In genomic region chr19:6717441-6717971, GRCh38 we compare ENCODE assay signal across 19 cellular contexts. TPM values are rescaled to one million over a fixed set of nuclear protein-coding genes. Genes with fewer than 3 reads are reported as not detected.
DNase-seq lines count a peak whose midpoint lies in the region; FAIRE-seq and TF ChIP-seq lines count a peak whose summit lies in the region.
"Had no signal": no experiment of that assay in that cellular context is flagged by ENCODE, and none has a peak within 500 bp of the region (broad histone marks: within the 10 kb centered on the region; RNA-seq: fewer than 3 reads in every experiment).

No MANE protein-coding gene starts in this region.

- peaks cover 5% of the 10 kb centered on the region for H3K9me3 Mint-ChIP-seq in activated CD4-positive, alpha-beta memory T cell treated with anti-CD3 and anti-CD28 coated beads, Interleukin-2, amount 10 ng/mL, durations not matched to agents 7 days and 5 days

- intact Hi-C loops in vagina (cut with DNase I): no loop called here
- intact Hi-C loops in lower leg skin (cut with DNase I; ENCODE audit: low total_unique reads): no loop called here

- TF ChIP-seq POLR2A in GM12891 (IDR thresholded peaks at IDR 0.05; ENCODE audit: low read depth, low read length) (no peak), vagina (IDR thresholded peaks at IDR 0.05) (no peak), lower leg skin (IDR thresholded peaks at IDR 0.05) (no peak)

- no peak for TF ChIP-seq CTCF in AG10803 (conservative IDR thresholded peaks at IDR 0.05; ENCODE audit: low read length)
- no peak for TF ChIP-seq CTCF in vagina (IDR thresholded peaks at IDR 0.05)
- TF ChIP-seq CTCF in lower leg skin (IDR thresholded peaks at IDR 0.05): peak in 1 of 3 donors; percentile 88

- H3K27me3 Mint-ChIP-seq in activated CD4-positive, alpha-beta memory T cell treated with anti-CD3 and anti-CD28 coated beads, Interleukin-2, amount 10 ng/mL, durations not matched to agents 7 days and 5 days: peaks cover 8% of the 10 kb centered on the region

- no peak overlapping the region for H3K27ac ChIP-seq in vagina
- H3K27ac ChIP-seq: psoas muscle, SK-N-MC had no signal

- peak; percentile 98 for FAIRE-seq in GM12891 (lab: Jason Lieb, UNC)
- FAIRE-seq: TTC549 had no signal

- CTCF ChIA-PET in activated CD4-positive, alpha-beta memory T cell treated with anti-CD3 and anti-CD28 coated beads, Interleukin-2, amount 10 ng/mL, durations not matched to agents 7 days and 5 days (lab: Charles Lee): no interaction called here

- H3K4me1 ChIP-seq in vagina: peaks cover 9% of the 10 kb centered on the region
- H3K4me1 ChIP-seq: psoas muscle had no signal

- DNase-seq in AG10803 (ENCODE audit: low read depth) (peak; percentile 11), GM12891 (ENCODE audit: insufficient read length, low spot score) (no peak), HCEC 1CT (no peak), COR-L47 (lab: John Stamatoyannopoulos, UW) (no peak), vagina (ENCODE audit: extremely low spot score in 2 of 2) (no peak), lower leg skin (ENCODE audit: low spot score in 2 of 2) (no peak)
- DNase-seq in activated CD4-positive, alpha-beta memory T cell treated with anti-CD3 and anti-CD28 coated beads, Interleukin-2, amount 10 ng/mL, durations not matched to agents 7 days and 5 days: no peak
- DNase-seq: activated gamma-delta T cell treated with Interleukin-2 at 50 U/mL for 16 hours; DMS153; NCI-H2081 treated with DMSO at 0.1 percent for 48 hours; NCI-H524 treated with DMSO at 0.1 percent for 48 hours; psoas muscle; stimulated activated CD4-positive, alpha-beta T cell treated with anti-CD3 and anti-CD28 coated beads, Interleukin-12 subunit alpha, Interleukin-12 subunit beta, amount 100 ng/mL, for 4 hours had no signal

- no peaks in the 10 kb centered on the region for H3K36me3 ChIP-seq in vagina

- H3K4me3 Mint-ChIP-seq in activated CD4-positive, alpha-beta memory T cell treated with anti-CD3 and anti-CD28 coated beads, Interleukin-2, amount 10 ng/mL, durations not matched to agents 7 days and 5 days: no peak overlapping the region

- H3K9me3 ChIP-seq in iPS-18c (ENCODE audit: control insufficient read depth, insufficient read depth, low read length) (no peaks in the 10 kb centered on the region), vagina (no peaks in the 10 kb centered on the region)
- H3K9me3 ChIP-seq: psoas muscle had no signal

- H3K4me1 Mint-ChIP-seq in activated CD4-positive, alpha-beta memory T cell treated with anti-CD3 and anti-CD28 coated beads, Interleukin-2, amount 10 ng/mL, durations not matched to agents 7 days and 5 days: peaks cover 24% of the 10 kb centered on the region
- H3K4me1 Mint-ChIP-seq: brain had no signal

- no peaks in the 10 kb centered on the region for H3K27me3 ChIP-seq in vagina

- H3K4me3 ChIP-seq in AG10803 (ENCODE audit: low read length): no peak overlapping the region
- H3K4me3 ChIP-seq in iPS-18c (ENCODE audit: insufficient read depth, low read depth, low read length): peak overlapping the region; percentile 39; the same call in 1 of the 2 replicates
- no peak overlapping the region for H3K4me3 ChIP-seq in vagina
- H3K4me3 ChIP-seq in lower leg skin (ENCODE audit: low read depth, poor library complexity, severe bottlenecking): no peak overlapping the region
- H3K4me3 ChIP-seq: psoas muscle, SK-N-MC had no signal

- peak overlapping the region; percentile 13 for H3K27ac Mint-ChIP-seq in activated CD4-positive, alpha-beta memory T cell treated with anti-CD3 and anti-CD28 coated beads, Interleukin-2, amount 10 ng/mL, durations not matched to agents 7 days and 5 days

- WGBS in lower leg skin, 2 donors: 78 to 84% methylated on average over 4 of the region's 4 CpGs

- H3K36me3 Mint-ChIP-seq in activated CD4-positive, alpha-beta memory T cell treated with anti-CD3 and anti-CD28 coated beads, Interleukin-2, amount 10 ng/mL, durations not matched to agents 7 days and 5 days (ENCODE audit: low read depth): no peaks in the 10 kb centered on the region
- H3K36me3 Mint-ChIP-seq: brain had no signal

- POLR2A ChIA-PET in activated CD4-positive, alpha-beta memory T cell treated with anti-CD3 and anti-CD28 coated beads, Interleukin-2, amount 10 ng/mL, durations not matched to agents 7 days and 5 days (lab: Charles Lee): no interaction called here

TF ChIP-seq in GM12891, 5 proteins besides CTCF, POLR2A, EP300 and RAD21:
- TF ChIP-seq PAX5 (IDR thresholded peaks at IDR 0.05; ENCODE audit: insufficient read depth, low read length, severe bottlenecking): no peak
- TF ChIP-seq POU2F2 (IDR thresholded peaks at IDR 0.05; ENCODE audit: low read depth, low read length): no peak
- no peak for TF ChIP-seq TAF1 (IDR thresholded peaks at IDR 0.05; ENCODE audit: low read depth, low read length)
- no peak for TF ChIP-seq SPI1 (IDR thresholded peaks at IDR 0.05; ENCODE audit: low read depth, low read length)
- TF ChIP-seq POLR2AphosphoS5 (IDR thresholded peaks at IDR 0.05; ENCODE audit: low read depth, low read length): no peak
TF ChIP-seq in GM12891: peak in this region for 0.

RNA-seq across cellular contexts. Expression of gene C3, which starts 2.9 kb away (rescaled TPM):
- 0.62 TPM for polyA plus RNA-seq in GM12891 (2012; ENCODE audit: low read depth, missing spikeins)
- total RNA-seq in activated CD4-positive, alpha-beta memory T cell treated with anti-CD3 and anti-CD28 coated beads, Interleukin-2, amount 10 ng/mL, durations not matched to agents 7 days and 5 days: under 1 TPM; 0.28 to 0.60 TPM
- total RNA-seq in vagina (1,239 TPM), lower leg skin (100 to 1,000 TPM in 1 of 4 donors, 10 to 100 TPM in 3; 28.8 to 155 (median 79.6) TPM)

RNA-seq across cellular contexts. Expression of gene GPR108, which starts 19.9 kb away (rescaled TPM):
- polyA plus RNA-seq in GM12891 (2012; ENCODE audit: low read depth, missing spikeins): 44.9 TPM
- 100 to 1,000 TPM; 105 to 107 TPM for total RNA-seq in activated CD4-positive, alpha-beta memory T cell treated with anti-CD3 and anti-CD28 coated beads, Interleukin-2, amount 10 ng/mL, durations not matched to agents 7 days and 5 days
- total RNA-seq in vagina (62.9 TPM), lower leg skin (10 to 100 TPM; 57.1 to 80.0 (median 66.9) TPM)

RNA-seq across cellular contexts. Expression of gene TRIP10, which starts 22.0 kb away (rescaled TPM):
- 44.5 TPM for polyA plus RNA-seq in GM12891 (2012; ENCODE audit: low read depth, missing spikeins)
- total RNA-seq in activated CD4-positive, alpha-beta memory T cell treated with anti-CD3 and anti-CD28 coated beads, Interleukin-2, amount 10 ng/mL, durations not matched to agents 7 days and 5 days: 10 to 100 TPM; 17.6 to 19.5 TPM
- 129 TPM for total RNA-seq in vagina
- 10 to 100 TPM; 41.2 to 60.2 (median 46.5) TPM for total RNA-seq in lower leg skin

RNA-seq across cellular contexts. Expression of gene TNFSF14, which starts 47.5 kb away (rescaled TPM):
- polyA plus RNA-seq in GM12891 (2012; ENCODE audit: low read depth, missing spikeins): 6.6 TPM
- 10 to 100 TPM; 17.3 to 18.4 TPM for total RNA-seq in activated CD4-positive, alpha-beta memory T cell treated with anti-CD3 and anti-CD28 coated beads, Interleukin-2, amount 10 ng/mL, durations not matched to agents 7 days and 5 days
- total RNA-seq in vagina (1.7 TPM), lower leg skin (under 1 TPM in 2 of 4 donors, not detected in 2; 0.03 to 0.08 TPM)
- total RNA-seq: HT-29, myocyte had no signal

RNA-seq across cellular contexts. Expression of gene SH2D3A, which starts 49.7 kb away (rescaled TPM):
- polyA plus RNA-seq in GM12891 (2012; ENCODE audit: low read depth, missing spikeins): 6.5 TPM
- 10 to 100 TPM; 26.4 to 28.1 TPM for total RNA-seq in activated CD4-positive, alpha-beta memory T cell treated with anti-CD3 and anti-CD28 coated beads, Interleukin-2, amount 10 ng/mL, durations not matched to agents 7 days and 5 days
- total RNA-seq in vagina (21.9 TPM), lower leg skin (100 to 1,000 TPM in 1 of 4 donors, 10 to 100 TPM in 3; 53.0 to 142 (median 62.3) TPM)
- total RNA-seq: myocyte had no signal

Comparison
In these comparisons a context has a peak if more than half of its experiments do, and no peak if none do; other contexts are left out.
1. RNA of gene C3, which starts 2.9 kb away (total RNA-seq): 1,239 TPM in vagina (single experiment) and 28.8 to 155 TPM in lower leg skin; 0.28 to 0.60 TPM in activated CD4-positive, alpha-beta memory T cell treated with anti-CD3 and anti-CD28 coated beads, Interleukin-2, amount 10 ng/mL, durations not matched to agents 7 days and 5 days; every median in the first group is over 10 times any median in the second.